Comparison of ENCODE assay signal across 14 cellular contexts in genomic region chr11:114187173-114187572, GRCh38.
DNase-seq lines count a peak whose midpoint lies in the region; ATAC-seq, FAIRE-seq and TF ChIP-seq lines count a peak whose summit lies in the region.
"Had no signal": no experiment of that assay in that cellular context is flagged by ENCODE, and none has a peak within 500 bp of the region (broad histone marks: within the 10 kb centered on the region; RNA-seq: fewer than 3 reads in every experiment).

No MANE protein-coding gene starts in this region.

- peaks cover 0 to 3% (median 0%) of the 10 kb centered on the region in 5 donors for H3K27me3 Mint-ChIP-seq in naive thymus-derived CD4-positive, alpha-beta T cell

- H3K4me3 Mint-ChIP-seq in naive thymus-derived CD4-positive, alpha-beta T cell, result peak overlapping the region in 1 of 10 donors; percentile 18

- no peaks in the 10 kb centered on the region for H3K27me3 ChIP-seq in naive thymus-derived CD4-positive, alpha-beta T cell (ENCODE audit: control insufficient read depth in 2 of 2, insufficient read depth in 2 of 2, low read length in 2 of 2)
- H3K27me3 ChIP-seq in GM23248 (replicated peaks; ENCODE audit: insufficient read depth), result peaks cover 14% of the 10 kb centered on the region; the same call in 1 of the 2 replicates
- H3K27me3 ChIP-seq: body of pancreas had no signal

- no peaks in the 10 kb centered on the region for H3K9me3 ChIP-seq in naive thymus-derived CD4-positive, alpha-beta T cell (ENCODE audit: control insufficient read depth in 2 of 3, low read length in 3 of 3)
- no peaks in the 10 kb centered on the region for H3K9me3 ChIP-seq in GM23248 (ENCODE audit: low read depth)
- H3K9me3 ChIP-seq: body of pancreas had no signal

- TF ChIP-seq CTCF in 22Rv1 (IDR thresholded peaks at IDR 0.05), result no peak
- no peak for TF ChIP-seq CTCF in RWPE1 (conservative IDR thresholded peaks at IDR 0.05; ENCODE audit: low read depth)

- no peaks in the 10 kb centered on the region for H3K79me2 ChIP-seq in GM23248 (ENCODE audit: insufficient read depth)

- peak overlapping the region in 7 of 9 donors; percentile 39 to 95 (median 59) for H3K27ac Mint-ChIP-seq in naive thymus-derived CD4-positive, alpha-beta T cell

- H3K4me1 Mint-ChIP-seq in naive thymus-derived CD4-positive, alpha-beta T cell, result peaks cover 39 to 76% (median 65%) of the 10 kb centered on the region in 7 donors

- intact Hi-C loops in naive thymus-derived CD4-positive, alpha-beta T cell (cut with micrococcal nuclease), result loop anchor here in 1 of 2 donors (10.0 kb wide), 1 partner anchor 312 kb away; the partner anchor contains the start of gene USP28

- H2AFZ ChIP-seq in GM23248, result no peak overlapping the region

- peaks cover 24 to 31% of the 10 kb centered on the region in 2 donors for H3K4me1 ChIP-seq in naive thymus-derived CD4-positive, alpha-beta T cell (ENCODE audit: control insufficient read depth in 2 of 2, insufficient read depth in 2 of 2, low read length in 2 of 2)
- H3K4me1 ChIP-seq in GM23248 (ENCODE audit: insufficient read depth), result no peaks in the 10 kb centered on the region

- CTCF ChIA-PET in RWPE1 (lab: Yijun Ruan, JAX), result no interaction called here
- CTCF ChIA-PET in naive thymus-derived CD4-positive, alpha-beta T cell (lab: Charles Lee), result interaction anchor here (0.6 to 1.4 kb wide), 2 partner anchors 9 to 127 kb away, joined by 3 read pairs; partner anchors contain the start of gene ZBTB16

- in situ Hi-C loops in GM23248 (cut with MboI), result no loop called here

- H3K9me3 Mint-ChIP-seq in naive thymus-derived CD4-positive, alpha-beta T cell, result peaks cover 0 to 29% (median 7%) of the 10 kb centered on the region in 11 donors

- H3K9ac ChIP-seq in GM23248, result no peak overlapping the region

- no peaks in the 10 kb centered on the region for H3F3A ChIP-seq in GM23248 (ENCODE audit: insufficient read depth)

- H3K4me2 ChIP-seq in GM23248 (ENCODE audit: unreplicated experiment), result no peak overlapping the region

- peak overlapping the region; percentile 29; the same call in 1 of the 2 replicates for H3K27ac ChIP-seq in 22Rv1
- peak overlapping the region; percentile 47 for H3K27ac ChIP-seq in RWPE1
- no peak overlapping the region for H3K27ac ChIP-seq in naive thymus-derived CD4-positive, alpha-beta T cell (ENCODE audit: low read depth, low read length)
- no peak overlapping the region for H3K27ac ChIP-seq in GM23248
- H3K27ac ChIP-seq: body of pancreas had no signal

- no peaks in the 10 kb centered on the region for H3K36me3 ChIP-seq in naive thymus-derived CD4-positive, alpha-beta T cell (ENCODE audit: control insufficient read depth in 2 of 3, insufficient read depth in 3 of 3, low read length in 3 of 3)
- H3K36me3 ChIP-seq in GM23248 (ENCODE audit: low read depth), result no peaks in the 10 kb centered on the region

- POLR2A ChIA-PET in RWPE1 (lab: Yijun Ruan, JAX; ENCODE audit: low non-redundant PET), result no interaction called here
- POLR2A ChIA-PET in naive thymus-derived CD4-positive, alpha-beta T cell (lab: Charles Lee), result interaction anchor here (20.6 kb wide), 1 partner anchor 20 kb away, joined by 363 read pairs; no protein-coding TSS in a partner anchor

- no peak for DNase-seq in GM18507 (ENCODE audit: extremely low spot score, insufficient read length, low read depth)
- no peak for DNase-seq in RWPE1 (ENCODE audit: low spot score)
- DNase-seq in naive thymus-derived CD4-positive, alpha-beta T cell, result no peak
- DNase-seq in NCI-H146 (lab: John Stamatoyannopoulos, UW), result no peak
- no peak for DNase-seq in NOMO-1 treated with dmso at 0.1 percent for 144 hours (lab: John Stamatoyannopoulos, UW; ENCODE audit: unreplicated experiment)
- DNase-seq in KG1 (lab: John Stamatoyannopoulos, UW), result no peak
- no peak for DNase-seq in GM23248
- DNase-seq: activated CD4-positive, alpha-beta T cell treated with anti-CD3 and anti-CD28 coated beads, Interleukin-2, amount 50 U/mL, for 4 hours; body of pancreas; hypothalamus; left ventricle myocardium superior; SHP77; stimulated activated naive CD8-positive, alpha-beta T cell treated with anti-CD3 and anti-CD28 coated beads, Interleukin-15, Interleukin-2, amounts not matched to agents 100 U/mL and 50 U/mL, for 24 hours had no signal

- no peaks in the 10 kb centered on the region for H4K20me1 ChIP-seq in GM23248 (ENCODE audit: insufficient read depth)

- FAIRE-seq in GM18507 (lab: Jason Lieb, UNC), result peak; percentile 61

- no peak overlapping the region for H3K4me3 ChIP-seq in naive thymus-derived CD4-positive, alpha-beta T cell (ENCODE audit: low read length)
- no peak overlapping the region for H3K4me3 ChIP-seq in GM23248
- H3K4me3 ChIP-seq: body of pancreas had no signal

- H3K36me3 Mint-ChIP-seq in naive thymus-derived CD4-positive, alpha-beta T cell, result peaks cover 8 to 55% (median 11%) of the 10 kb centered on the region in 5 donors

- 69 to 70% methylated on average over 7 of the region's 7 CpGs for WGBS in GM23248 (ENCODE audit: low coverage in 1 of 2, low lambda C conversion rate in 2 of 2, missing lambda C conversion rate in 2 of 2), 2 experiments

- no peak for ATAC-seq in naive thymus-derived CD4-positive, alpha-beta T cell
- ATAC-seq: body of pancreas; left ventricle myocardium superior; stimulated activated naive CD8-positive, alpha-beta T cell treated with anti-CD3 and anti-CD28 coated beads, Interleukin-15, Interleukin-2, amounts not matched to agents 100 U/mL and 50 U/mL, for 24 hours had no signal

- no peaks in the 10 kb centered on the region for H3K9me2 ChIP-seq in GM23248 (ENCODE audit: insufficient read depth)

Comparison
In these comparisons a context has a peak if more than half of its experiments do, and no peak if none do; other contexts are left out.
1. H3K27ac ChIP-seq: peak in 22Rv1 (single experiment) and RWPE1 (single experiment); none in naive thymus-derived CD4-positive, alpha-beta T cell (single experiment) and GM23248 (single experiment).